Comparison of ENCODE assay signal across 8 cellular contexts in the genomic region with DNA sequence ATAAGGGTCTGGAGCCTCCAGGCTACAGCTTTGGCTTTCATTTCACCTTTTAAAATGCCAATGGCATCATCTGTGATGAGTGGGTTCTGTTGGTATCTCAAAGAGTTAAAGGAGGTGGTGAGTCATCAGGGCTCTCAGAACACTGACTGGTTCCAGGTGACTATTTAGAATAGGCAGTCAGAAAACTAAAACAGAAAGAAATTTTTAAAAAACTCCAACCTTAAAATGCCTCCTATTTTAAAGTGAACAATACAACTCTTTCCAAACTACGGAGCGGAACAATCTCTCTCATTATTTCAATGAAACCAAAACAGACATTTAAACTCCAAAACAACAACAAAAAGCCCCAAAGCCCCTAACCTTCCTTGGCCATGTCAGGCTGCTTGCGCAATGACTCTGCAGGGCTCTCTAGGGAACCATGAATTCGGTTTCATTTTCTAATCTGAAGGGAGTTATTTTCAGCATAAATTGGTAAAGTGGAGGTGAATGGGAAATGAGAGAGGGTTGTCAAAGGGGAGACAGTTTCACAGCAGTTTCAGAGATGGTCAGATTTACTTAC.
DNase-seq lines count a peak whose midpoint lies in the region; ATAC-seq and TF ChIP-seq lines count a peak whose summit lies in the region.

No MANE protein-coding gene starts in this region.

- DNase-seq in NOMO-1 treated with DMSO at 0.1 percent for 48 hours (lab: John Stamatoyannopoulos, UW; ENCODE audit: unreplicated experiment) (peak; percentile 5), NOMO-1 treated with dmso at 0.1 percent for 144 hours (lab: John Stamatoyannopoulos, UW; ENCODE audit: unreplicated experiment) (no peak), RPMI7951 (ENCODE audit: low read depth) (peak; percentile 80), omental fat pad (ENCODE audit: low spot score) (no peak), Kasumi-1 (lab: John Stamatoyannopoulos, UW) (no peak), NCI-H1048 (lab: John Stamatoyannopoulos, UW) (no peak), NCI-H1105 (lab: John Stamatoyannopoulos, UW) (no peak)

- ATAC-seq in HG02759 (IDR thresholded peaks at IDR 0.05; ENCODE audit: unreplicated experiment) = peak; percentile 96
- peak; percentile 90 for ATAC-seq in omental fat pad (ENCODE audit: low FRiP score)

- TF ChIP-seq CTCF in omental fat pad (IDR thresholded peaks at IDR 0.05) = no peak

Comparison
In these comparisons a context has a peak if more than half of its experiments do, and no peak if none do; other contexts are left out.
1. DNase-seq: peak in NOMO-1 treated with DMSO at 0.1 percent for 48 hours (single experiment) and RPMI7951 (single experiment); none in NOMO-1 treated with dmso at 0.1 percent for 144 hours (single experiment), omental fat pad (single experiment), Kasumi-1 (0 of 2), NCI-H1048 (single experiment) and NCI-H1105 (single experiment).